Comparison of ENCODE assay signal across 12 cellular contexts in the genomic region with DNA sequence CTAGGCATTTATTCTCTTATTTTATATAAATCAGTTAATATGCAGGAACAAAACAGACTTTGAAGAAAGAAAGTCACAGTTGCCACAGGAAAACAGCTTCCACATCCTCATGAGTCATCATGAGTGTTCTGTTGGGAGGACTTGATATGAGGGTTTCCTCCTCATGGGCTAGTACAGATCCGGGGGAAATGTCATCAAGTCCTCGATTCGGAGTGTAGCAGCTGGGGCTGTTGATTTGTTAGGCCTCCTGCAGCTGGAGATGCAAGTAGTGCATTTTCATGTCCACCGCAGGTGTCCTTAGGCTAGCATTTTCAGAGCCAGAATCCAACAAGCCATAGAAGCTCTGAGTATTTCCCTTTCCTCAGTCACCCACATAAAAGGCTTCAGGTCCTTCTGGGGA. TPM values are rescaled to one million over a fixed set of nuclear protein-coding genes. Genes with fewer than 3 reads are reported as not detected.
A peak's percentile ranks its signal among the peaks of the same experiment; 100 is the strongest.
DNase-seq lines count a peak whose midpoint lies in the region; ATAC-seq and TF ChIP-seq lines count a peak whose summit lies in the region.
"Had no signal": no experiment of that assay in that cellular context is flagged by ENCODE, and none has a peak within 500 bp of the region (broad histone marks: within the 10 kb centered on the region; RNA-seq: fewer than 3 reads in every experiment).

No MANE protein-coding gene starts in this region.

- no peaks in the 10 kb centered on the region for H3K27me3 ChIP-seq in brain microvascular endothelial cell (replicated peaks)

- peak overlapping the region; percentile 11 for H3K27ac ChIP-seq in brain microvascular endothelial cell

- no peaks in the 10 kb centered on the region for H3K36me3 Mint-ChIP-seq in osteocyte (ENCODE audit: unreplicated experiment)

- TF ChIP-seq CTCF in brain microvascular endothelial cell (IDR thresholded peaks at IDR 0.05; ENCODE audit: low read depth, low read length, missing control alignments) (no peak), osteocyte (IDR thresholded peaks at IDR 0.05) (no peak)

- H3K36me3 ChIP-seq in brain microvascular endothelial cell (replicated peaks): no peaks in the 10 kb centered on the region
- H3K36me3 ChIP-seq: heart left ventricle had no signal

- DNase-seq in H4 (ENCODE audit: low spot score) (peak; percentile 51), NOMO-1 treated with dmso at 0.1 percent for 144 hours (lab: John Stamatoyannopoulos, UW; ENCODE audit: unreplicated experiment) (peak; percentile 23), brain microvascular endothelial cell (peak; percentile 71), pulmonary artery endothelial cell (ENCODE audit: low read depth, low spot score) (peak; percentile 67), islet precursor cell (no peak), osteocyte (ENCODE audit: extremely low spot score, unreplicated experiment) (no peak)
- DNase-seq: activated T-cell treated with anti-CD3 and anti-CD28 coated beads for 4 hours, heart left ventricle, NCI-H524 treated with DMSO at 0.1 percent for 48 hours had no signal

- H3K4me3 Mint-ChIP-seq in osteocyte (ENCODE audit: unreplicated experiment): no peak overlapping the region

- no peak overlapping the region for H3K27ac Mint-ChIP-seq in osteocyte (ENCODE audit: unreplicated experiment)
- H3K27ac Mint-ChIP-seq: progenitor cell of endocrine pancreas had no signal

- no peak overlapping the region for H3K4me3 ChIP-seq in brain microvascular endothelial cell (ENCODE audit: low read depth, low read length)
- H3K4me3 ChIP-seq: heart left ventricle had no signal

- H3K4me1 Mint-ChIP-seq in osteocyte (ENCODE audit: unreplicated experiment): peaks cover 8% of the 10 kb centered on the region

- no peaks in the 10 kb centered on the region for H3K9me3 Mint-ChIP-seq in osteocyte (ENCODE audit: unreplicated experiment)

- in situ Hi-C loops in brain microvascular endothelial cell (cut with HindIII; ENCODE audit: low pct_ligation_motif_present, low sequenced_read_pairs): no loop called here

- no peak for ATAC-seq in GM19351 (IDR thresholded peaks at IDR 0.05; ENCODE audit: unreplicated experiment)

- peaks cover 3% of the 10 kb centered on the region for H3K27me3 Mint-ChIP-seq in osteocyte (ENCODE audit: unreplicated experiment)

RNA-seq across cellular contexts. Expression of a gene that starts 36.7 kb away (rescaled TPM):
- total RNA-seq in H4 (2014; rRNA removed; shearing (Covaris generic)): not detected in 2 replicates
- total RNA-seq in pulmonary artery endothelial cell (not detected in 2 replicates), osteocyte (not detected in 2 replicates)
- total RNA-seq: heart left ventricle, progenitor cell of endocrine pancreas, temporal lobe had no signal

RNA-seq across cellular contexts. Expression of a gene that starts 48.4 kb away (rescaled TPM):
- not detected in 2 replicates for total RNA-seq in H4 (2014; rRNA removed; shearing (Covaris generic))
- total RNA-seq in pulmonary artery endothelial cell (not detected in 2 replicates), osteocyte (not detected in 2 replicates)
- total RNA-seq: heart left ventricle, temporal lobe had no signal

Comparison
In these comparisons a context has a peak if more than half of its experiments do, and no peak if none do; other contexts are left out.
1. DNase-seq: peak in H4 (single experiment), NOMO-1 treated with dmso at 0.1 percent for 144 hours (single experiment), brain microvascular endothelial cell (single experiment) and pulmonary artery endothelial cell (single experiment); none in islet precursor cell (single experiment) and osteocyte (single experiment).